Comparison of ENCODE assay signal across 8 cellular contexts in genomic region chr1:151340870-151341754, GRCh38. TPM values are rescaled to one million over a fixed set of nuclear protein-coding genes. Genes with fewer than 3 reads are reported as not detected.
DNase-seq lines count a peak whose midpoint lies in the region; ATAC-seq, FAIRE-seq and TF ChIP-seq lines count a peak whose summit lies in the region.

No MANE protein-coding gene starts in this region.

- BruUV-seq in MCF 10A (replicated peaks; lab: Mats Ljungman, UMichigan), result no TSS peak

- POLR2A ChIA-PET in MCF 10A (lab: Yijun Ruan, JAX), result interaction anchor here (0.6 to 6.1 kb wide), 22 partner anchors 11 to 176 kb away, joined by 3 to 102 read pairs (median 4); partner anchors contain the start of genes LYSMD1, PI4KB, PIP5K1A and PSMB4

- intact Hi-C loops in CD14-positive monocyte (cut with micrococcal nuclease) (loop anchor here (1.0 to 5.0 kb wide), 3 partner anchors 40 to 56 kb away; partner anchors contain the start of gene PSMB4 (in 1 of the 2)), MCF 10A (cut with micrococcal nuclease) (loop anchor here (1.0 kb wide), 7 partner anchors 13 to 394 kb away; partner anchors contain the start of genes PSMB4 and PSMD4)

- no peak overlapping the region for H3K4me3 Mint-ChIP-seq in CD14-positive monocyte
- H3K4me3 Mint-ChIP-seq in T-helper 1 cell treated with Interleukin-12 subunit alpha and Interleukin-12 subunit beta and Interleukin-4 antibody, amounts not matched to agents 30 μg/mL and 1 μg/mL, for 36 hours, result no peak overlapping the region
- no peak overlapping the region for H3K4me3 Mint-ChIP-seq in MCF 10A (ENCODE audit: unreplicated experiment)

- peak overlapping the region; percentile 3 to 91 (median 63) for H3K27ac Mint-ChIP-seq in CD14-positive monocyte
- H3K27ac Mint-ChIP-seq in T-helper 1 cell treated with Interleukin-12 subunit alpha and Interleukin-12 subunit beta and Interleukin-4 antibody, amounts not matched to agents 30 μg/mL and 1 μg/mL, for 36 hours, result peak overlapping the region; percentile 39
- no peak overlapping the region for H3K27ac Mint-ChIP-seq in MCF 10A (ENCODE audit: low read depth, unreplicated experiment)

- DNase-seq in CD14-positive monocyte (ENCODE audit: low spot score) (peak; percentile 57), H54 (ENCODE audit: insufficient read length, low spot score) (peak; percentile 67), NCI-H1930 (lab: John Stamatoyannopoulos, UW) (peak; percentile 70 to 71), MCF 10A (ENCODE audit: unreplicated experiment) (peak; percentile 94), iPS-NIHi11 (ENCODE audit: low spot score) (peak; percentile 66)
- DNase-seq in stimulated activated CD4-positive, alpha-beta T cell treated with anti-CD3 and anti-CD28 coated beads, Interleukin-15, amount 100 ng/mL, for 24 hours, result peak; percentile 57

- H3K4me1 Mint-ChIP-seq in CD14-positive monocyte (peaks cover 24% of the 10 kb centered on the region), MCF 10A (ENCODE audit: insufficient read depth, unreplicated experiment) (peaks cover 11% of the 10 kb centered on the region)
- peaks cover 19% of the 10 kb centered on the region for H3K4me1 Mint-ChIP-seq in T-helper 1 cell treated with Interleukin-12 subunit alpha and Interleukin-12 subunit beta and Interleukin-4 antibody, amounts not matched to agents 30 μg/mL and 1 μg/mL, for 36 hours (ENCODE audit: low read depth)

- H3K27me3 Mint-ChIP-seq in CD14-positive monocyte (ENCODE audit: low read depth in 3 of 3) (no peaks in the 10 kb centered on the region), MCF 10A (ENCODE audit: insufficient read depth, unreplicated experiment) (no peaks in the 10 kb centered on the region)
- H3K27me3 Mint-ChIP-seq in T-helper 1 cell treated with Interleukin-12 subunit alpha and Interleukin-12 subunit beta and Interleukin-4 antibody, amounts not matched to agents 30 μg/mL and 1 μg/mL, for 36 hours (ENCODE audit: low read depth), result no peaks in the 10 kb centered on the region

- H3K9me3 Mint-ChIP-seq in CD14-positive monocyte, result no peaks in the 10 kb centered on the region
- H3K9me3 Mint-ChIP-seq in T-helper 1 cell treated with Interleukin-12 subunit alpha and Interleukin-12 subunit beta and Interleukin-4 antibody, amounts not matched to agents 30 μg/mL and 1 μg/mL, for 36 hours, result no peaks in the 10 kb centered on the region
- no peaks in the 10 kb centered on the region for H3K9me3 Mint-ChIP-seq in MCF 10A (ENCODE audit: unreplicated experiment)

- FAIRE-seq in H54 (lab: Jason Lieb, UNC), result peak; percentile 15

- TF ChIP-seq POLR2A in H54 (IDR thresholded peaks at IDR 0.05; ENCODE audit: low read depth, low read length), result no peak

- CTCF ChIA-PET in MCF 10A (lab: Yijun Ruan, JAX), result interaction anchor here (0.5 to 11.3 kb wide), 59 partner anchors 8 to 1003 kb away, joined by 3 to 566 read pairs (median 5); partner anchors contain the start of genes PI4KB, PSMB4, PSMD4 and SELENBP1

- TF ChIP-seq CTCF in CD14-positive monocyte (IDR thresholded peaks at IDR 0.05) (peak; percentile 81), MCF 10A (IDR thresholded peaks at IDR 0.05; ENCODE audit: unreplicated experiment) (peak; percentile 74)

- H3K36me3 Mint-ChIP-seq in CD14-positive monocyte (peaks cover 42% of the 10 kb centered on the region in 2 donors), MCF 10A (ENCODE audit: insufficient read depth, unreplicated experiment) (peaks cover 10% of the 10 kb centered on the region)
- H3K36me3 Mint-ChIP-seq in T-helper 1 cell treated with Interleukin-12 subunit alpha and Interleukin-12 subunit beta and Interleukin-4 antibody, amounts not matched to agents 30 μg/mL and 1 μg/mL, for 36 hours (ENCODE audit: low read depth), result peaks cover 26% of the 10 kb centered on the region

- ATAC-seq in GM19035 (IDR thresholded peaks at IDR 0.05; ENCODE audit: unreplicated experiment), result no peak

RNA-seq across cellular contexts. Expression of gene RFX5, which starts 5.9 kb away (rescaled TPM):
- polyA plus RNA-seq in CD14-positive monocyte, result 10 to 100 TPM; 39.3 to 43.5 TPM
- 19.2 and 26.5 TPM in 2 replicates for total RNA-seq in MCF 10A (2022)

RNA-seq across cellular contexts. Expression of gene PI4KB, which starts 13.9 kb away (rescaled TPM):
- polyA plus RNA-seq in CD14-positive monocyte, result 10 to 100 TPM; 37.8 to 50.3 TPM
- total RNA-seq in MCF 10A (2022), result 75.3 and 90.1 TPM in 2 replicates

RNA-seq across cellular contexts. Expression of gene SELENBP1, which starts 31.4 kb away (rescaled TPM):
- under 1 TPM in 1 of 2 donors, not detected in 1; 0.61 TPM for polyA plus RNA-seq in CD14-positive monocyte
- total RNA-seq in MCF 10A (2022), result 8.2 and 11.6 TPM in 2 replicates

RNA-seq across cellular contexts. Expression of gene PSMB4, which starts 58.3 kb away (rescaled TPM):
- polyA plus RNA-seq in CD14-positive monocyte, result 10 to 100 TPM; 69.6 to 85.6 TPM
- total RNA-seq in MCF 10A (2022), result 281 and 320 TPM in 2 replicates

RNA-seq across cellular contexts. Expression of gene ZNF687, which starts 59.0 kb away (rescaled TPM):
- polyA plus RNA-seq in CD14-positive monocyte, result 1 to 10 TPM; 1.3 to 1.8 TPM
- total RNA-seq in MCF 10A (2022), result 26.3 and 27.5 TPM in 2 replicates
